33 cellular contexts compared by ENCODE assay signal in genomic region chr6:20084411-20084810, GRCh38.
A peak's percentile ranks its signal among the peaks of the same experiment; 100 is the strongest.
DNase-seq lines count a peak whose midpoint lies in the region; ATAC-seq and TF ChIP-seq lines count a peak whose summit lies in the region.
"Had no signal": no experiment of that assay in that cellular context is flagged by ENCODE, and none has a peak within 500 bp of the region (broad histone marks: within the 10 kb centered on the region; RNA-seq: fewer than 3 reads in every experiment).

No MANE protein-coding gene starts in this region.

- CTCF ChIA-PET in PC-3 (lab: Charles Lee) = no interaction called here

- H2BK15ac ChIP-seq in mesenchymal stem cell (ENCODE audit: low read depth, poor library complexity, severe bottlenecking) = no peak overlapping the region

- H3K36me3 ChIP-seq in PC-3 (ENCODE audit: low read depth, low read length) (no peaks in the 10 kb centered on the region), mesenchymal stem cell (ENCODE audit: control insufficient read depth in 1 of 2, insufficient read depth in 2 of 2, low read depth in 1 of 2, low read length in 2 of 2) (no peaks in the 10 kb centered on the region), psoas muscle (ENCODE audit: insufficient read depth in 1 of 2, low read depth in 1 of 2) (no peaks in the 10 kb centered on the region)
- H3K36me3 ChIP-seq: BE2C; BLaER1; BLaER1 treated with 17β-estradiol and CSF1 and Interleukin-3, amounts not matched to agents 10 nM and 100 nM had no signal

- H3K4me3 ChIP-seq in PC-3 (ENCODE audit: low read length) (no peak overlapping the region), fibroblast of villous mesenchyme (ENCODE audit: low read depth, low read length) (no peak overlapping the region), mesenchymal stem cell (ENCODE audit: insufficient read depth in 1 of 2, low read depth in 1 of 2, low read length in 2 of 2) (no peak overlapping the region), psoas muscle (no peak overlapping the region)
- H3K4me3 ChIP-seq: A549; BLaER1; BLaER1 treated with 17β-estradiol and CSF1 and Interleukin-3, amounts not matched to agents 10 nM and 100 nM had no signal

- intact Hi-C loops in PC-3 (cut with micrococcal nuclease) (no loop called here), psoas muscle (cut with DNase I) (no loop called here)

- no peak overlapping the region for H3K23ac ChIP-seq in mesenchymal stem cell (ENCODE audit: low read length in 2 of 2)

- peak; percentile 75 for ATAC-seq in PC-3
- ATAC-seq in foreskin keratinocyte = peak; percentile 10
- ATAC-seq in psoas muscle = no peak
- ATAC-seq: A549; CD8-positive, alpha-beta T cell had no signal

- H3F3A ChIP-seq in PC-3 (ENCODE audit: low read length, unreplicated experiment) = no peaks in the 10 kb centered on the region

- H3K79me2 ChIP-seq in PC-3 (ENCODE audit: low read length) = no peaks in the 10 kb centered on the region

- no peak overlapping the region for H4K91ac ChIP-seq in mesenchymal stem cell (ENCODE audit: low read length)

- POLR2A ChIA-PET in PC-3 (lab: Charles Lee; ENCODE audit: unreplicated experiment) = no interaction called here

- no TSS peak for BruUV-seq in PC-3 (replicated peaks; lab: Mats Ljungman, UMichigan)

- no peak overlapping the region for H3K27ac ChIP-seq in PC-3 (ENCODE audit: low read length)
- no peak overlapping the region for H3K27ac ChIP-seq in foreskin keratinocyte
- H3K27ac ChIP-seq in mesenchymal stem cell (ENCODE audit: low read length, poor library complexity, severe bottlenecking) = no peak overlapping the region
- H3K27ac ChIP-seq in psoas muscle = no peak overlapping the region
- H3K27ac ChIP-seq: 22Rv1; A549; BLaER1; BLaER1 treated with 17β-estradiol and CSF1 and Interleukin-3, amounts not matched to agents 10 nM and 100 nM; C4-2B had no signal

- TF ChIP-seq CTCF in PC-3 (conservative IDR thresholded peaks at IDR 0.05; ENCODE audit: low read depth, low read length) (no peak), fibroblast of villous mesenchyme (IDR thresholded peaks at IDR 0.05; ENCODE audit: insufficient read depth, low read depth, low read length) (no peak), foreskin keratinocyte (conservative IDR thresholded peaks at IDR 0.05) (no peak), psoas muscle (IDR thresholded peaks at IDR 0.05) (no peak)

- no peaks in the 10 kb centered on the region for H3K9me2 ChIP-seq in PC-3 (replicated peaks; ENCODE audit: low read length)

- H3K4ac ChIP-seq in mesenchymal stem cell (ENCODE audit: low read depth in 1 of 2, low read length in 2 of 2) = no peak overlapping the region

- H3K4me1 ChIP-seq in PC-3 (ENCODE audit: insufficient read depth, low read length) (peaks cover 25% of the 10 kb centered on the region), foreskin keratinocyte (no peaks in the 10 kb centered on the region), mesenchymal stem cell (ENCODE audit: control insufficient read depth, insufficient read depth, low read depth, low read length) (no peaks in the 10 kb centered on the region), psoas muscle (no peaks in the 10 kb centered on the region)
- H3K4me1 ChIP-seq: A549; BE2C; BLaER1; BLaER1 treated with 17β-estradiol and CSF1 and Interleukin-3, amounts not matched to agents 10 nM and 100 nM; Caco-2 had no signal

- H3K4me2 ChIP-seq in PC-3 (ENCODE audit: low read length) = no peak overlapping the region
- no peak overlapping the region for H3K4me2 ChIP-seq in mesenchymal stem cell (ENCODE audit: low read length, poor library complexity, severe bottlenecking)
- H3K4me2 ChIP-seq: A549; BLaER1; BLaER1 treated with 17β-estradiol and CSF1 and Interleukin-3, amounts not matched to agents 10 nM and 100 nM had no signal

- H2AFZ ChIP-seq in PC-3 (ENCODE audit: low read length) (no peak overlapping the region), mesenchymal stem cell (ENCODE audit: low read depth, low read length) (no peak overlapping the region)

- H3K79me1 ChIP-seq in mesenchymal stem cell (replicated peaks; ENCODE audit: low read length, poor library complexity, severe bottlenecking) = no peaks in the 10 kb centered on the region

- no peak overlapping the region for H3K14ac ChIP-seq in mesenchymal stem cell (ENCODE audit: low read length in 2 of 2)

- H4K20me1 ChIP-seq in PC-3 (ENCODE audit: low read length) = no peaks in the 10 kb centered on the region
- H4K20me1 ChIP-seq: BLaER1; BLaER1 treated with 17β-estradiol and CSF1 and Interleukin-3, amounts not matched to agents 10 nM and 100 nM had no signal

- H4K8ac ChIP-seq in mesenchymal stem cell (ENCODE audit: low read length) = no peak overlapping the region

- H3K9ac ChIP-seq in PC-3 (ENCODE audit: low read length) = no peak overlapping the region
- H3K9ac ChIP-seq in mesenchymal stem cell (ENCODE audit: low read length) = no peak overlapping the region
- H3K9ac ChIP-seq: BLaER1; BLaER1 treated with 17β-estradiol and CSF1 and Interleukin-3, amounts not matched to agents 10 nM and 100 nM had no signal

- no peak overlapping the region for H2AK5ac ChIP-seq in mesenchymal stem cell (ENCODE audit: low read length, severe bottlenecking)

- H2BK120ac ChIP-seq in mesenchymal stem cell (ENCODE audit: low read depth, low read length) = no peak overlapping the region

- H2BK12ac ChIP-seq in mesenchymal stem cell (ENCODE audit: low read length in 2 of 2) = no peak overlapping the region

- H3K27me3 ChIP-seq in PC-3 (ENCODE audit: low read length) (no peaks in the 10 kb centered on the region), foreskin keratinocyte (no peaks in the 10 kb centered on the region), mesenchymal stem cell (ENCODE audit: control insufficient read depth in 1 of 2, insufficient read depth in 1 of 2, low read length in 2 of 2) (no peaks in the 10 kb centered on the region), psoas muscle (ENCODE audit: insufficient read depth in 3 of 3, low read length in 2 of 3) (no peaks in the 10 kb centered on the region)
- H3K27me3 ChIP-seq: BE2C; BLaER1; BLaER1 treated with 17β-estradiol and CSF1 and Interleukin-3, amounts not matched to agents 10 nM and 100 nM had no signal

- H3K9me3 ChIP-seq in PC-3 (ENCODE audit: low read length) (0 out of 2 replicates have a peak, but pooled peaks cover 4% of the 10 kb centered on the region), mesenchymal stem cell (ENCODE audit: control insufficient read depth, low read length) (peaks cover 10% of the 10 kb centered on the region), psoas muscle (peaks cover 19% of the 10 kb centered on the region)
- H3K9me3 ChIP-seq: A549, BE2C had no signal

- H3K18ac ChIP-seq in mesenchymal stem cell (ENCODE audit: low read depth in 1 of 2, low read length in 2 of 2) = no peak overlapping the region

- DNase-seq in PC-3 (peak; percentile 34), fibroblast of villous mesenchyme (ENCODE audit: low read depth) (peak; percentile 8), foreskin keratinocyte (no peak), mesenchymal stem cell (peak; percentile 8), psoas muscle (no peak), NCI-H1694 (lab: John Stamatoyannopoulos, UW) (no peak)
- no peak for DNase-seq in stimulated activated naive CD4-positive, alpha-beta T cell (lab: John Stamatoyannopoulos, UW)
- DNase-seq in activated naive CD4-positive, alpha-beta T cell (lab: John Stamatoyannopoulos, UW) = no peak
- DNase-seq: 8988T; ACHN; AML-193; BE2C; C1 segment of cervical spinal cord; Caco-2; Calu3; CD4-positive, alpha-beta memory T cell; CD4-positive, alpha-beta T cell; CD4-positive, CD25-positive, alpha-beta regulatory T cell; CD8-positive, alpha-beta memory T cell; CD8-positive, alpha-beta T cell; COR-L47; DMS 273 treated with DMSO at 0.1 percent for 48 hours; DMS153; DMS53; DMS79; DMS79 treated with DMSO at 0.1 percent for 48 hours; DND-41; EL had no signal

- no peak overlapping the region for H2BK5ac ChIP-seq in mesenchymal stem cell (ENCODE audit: low read depth, low read length, poor library complexity, severe bottlenecking)

Comparison
In these comparisons a context has a peak if more than half of its experiments do, and no peak if none do; other contexts are left out.
1. ATAC-seq: peak in PC-3 (single experiment) and foreskin keratinocyte (single experiment); none in psoas muscle (0 of 4).
2. DNase-seq: peak in PC-3 (single experiment), fibroblast of villous mesenchyme (single experiment) and mesenchymal stem cell (single experiment); none in foreskin keratinocyte (0 of 2), psoas muscle (0 of 2), NCI-H1694 (single experiment), stimulated activated naive CD4-positive, alpha-beta T cell (0 of 6) and activated naive CD4-positive, alpha-beta T cell (0 of 4).